In genomic region chr5:138873886-138874200, GRCh38 we compare ENCODE assay signal across 19 cellular contexts. TPM values are rescaled to one million over a fixed set of nuclear protein-coding genes. Genes with fewer than 3 reads are reported as not detected.
DNase-seq lines count a peak whose midpoint lies in the region; ATAC-seq and TF ChIP-seq lines count a peak whose summit lies in the region.
"Had no signal": no experiment of that assay in that cellular context is flagged by ENCODE, and none has a peak within 500 bp of the region (broad histone marks: within the 10 kb centered on the region; RNA-seq: fewer than 3 reads in every experiment).

No MANE protein-coding gene starts in this region.

- H3K27ac Mint-ChIP-seq in neural progenitor cell = peak overlapping the region; percentile 64
- H3K27ac Mint-ChIP-seq in activated naive CD8-positive, alpha-beta T cell treated with anti-CD3 and anti-CD28 coated beads, Interleukin-2, amount 50 U/mL, for 24 hours = no peak overlapping the region
- H3K27ac Mint-ChIP-seq: T-helper 1 cell treated with Interleukin-12 subunit alpha and Interleukin-12 subunit beta and Interleukin-4 antibody, amounts not matched to agents 30 μg/mL and 1 μg/mL, for 36 hours had no signal

- no peaks in the 10 kb centered on the region for H3K9me3 Mint-ChIP-seq in neural progenitor cell
- H3K9me3 Mint-ChIP-seq in activated naive CD8-positive, alpha-beta T cell treated with anti-CD3 and anti-CD28 coated beads, Interleukin-2, amount 50 U/mL, for 24 hours = no peaks in the 10 kb centered on the region
- H3K9me3 Mint-ChIP-seq: T-helper 1 cell treated with Interleukin-12 subunit alpha and Interleukin-12 subunit beta and Interleukin-4 antibody, amounts not matched to agents 30 μg/mL and 1 μg/mL, for 36 hours had no signal

- peaks cover 71% of the 10 kb centered on the region for H3K4me1 Mint-ChIP-seq in neural progenitor cell
- H3K4me1 Mint-ChIP-seq in activated naive CD8-positive, alpha-beta T cell treated with anti-CD3 and anti-CD28 coated beads, Interleukin-2, amount 50 U/mL, for 24 hours = peaks cover 20% of the 10 kb centered on the region

- H3K4me3 Mint-ChIP-seq in neural progenitor cell = no peak overlapping the region
- no peak overlapping the region for H3K4me3 Mint-ChIP-seq in activated naive CD8-positive, alpha-beta T cell treated with anti-CD3 and anti-CD28 coated beads, Interleukin-2, amount 50 U/mL, for 24 hours
- H3K4me3 Mint-ChIP-seq: T-helper 1 cell treated with Interleukin-12 subunit alpha and Interleukin-12 subunit beta and Interleukin-4 antibody, amounts not matched to agents 30 μg/mL and 1 μg/mL, for 36 hours had no signal

- H3K4me1 ChIP-seq in neural progenitor cell = peaks cover 66% of the 10 kb centered on the region

- peaks cover 70% of the 10 kb centered on the region for H4K20me1 ChIP-seq in neural progenitor cell (ENCODE audit: low read depth)

- H3K27ac ChIP-seq in cingulate gyrus (ENCODE audit: low read depth, low read length) (peak overlapping the region; percentile 91), neural progenitor cell (no peak overlapping the region)
- H3K27ac ChIP-seq: A549, C4-2B, heart left ventricle, right atrium auricular region had no signal

- H3K4me3 ChIP-seq in neural progenitor cell = no peak overlapping the region
- H3K4me3 ChIP-seq: A549, adrenal gland, heart left ventricle, K562, right atrium auricular region had no signal

- H3K27me3 Mint-ChIP-seq in neural progenitor cell (ENCODE audit: insufficient read depth, low read depth) = peaks cover 5% of the 10 kb centered on the region
- peaks cover 23% of the 10 kb centered on the region for H3K27me3 Mint-ChIP-seq in activated naive CD8-positive, alpha-beta T cell treated with anti-CD3 and anti-CD28 coated beads, Interleukin-2, amount 50 U/mL, for 24 hours

- H3K36me3 Mint-ChIP-seq in neural progenitor cell = peaks cover 3% of the 10 kb centered on the region
- no peaks in the 10 kb centered on the region for H3K36me3 Mint-ChIP-seq in activated naive CD8-positive, alpha-beta T cell treated with anti-CD3 and anti-CD28 coated beads, Interleukin-2, amount 50 U/mL, for 24 hours (ENCODE audit: low read depth)

- no peaks in the 10 kb centered on the region for H3K36me3 ChIP-seq in neural progenitor cell
- H3K36me3 ChIP-seq: adrenal gland, right atrium auricular region had no signal

- DNase-seq in Ammon's horn (ENCODE audit: low spot score) (peak; percentile 36), NCI-H82 treated with DMSO at 0.1 percent for 48 hours (lab: John Stamatoyannopoulos, UW; ENCODE audit: unreplicated experiment) (peak; percentile 19), neural progenitor cell (ENCODE audit: low spot score) (no peak), UCSD-AML1 (lab: John Stamatoyannopoulos, UW; ENCODE audit: unreplicated experiment) (no peak), cerebellar nuclear complex (lab: John Stamatoyannopoulos, UW) (no peak)
- no peak for DNase-seq in activated naive CD8-positive, alpha-beta T cell treated with anti-CD3 and anti-CD28 coated beads, Interleukin-2, amount 50 U/mL, for 24 hours
- DNase-seq: activated CD8-positive, alpha-beta memory T cell treated with anti-CD3 and anti-CD28 coated beads, Interleukin-2, amount 50 U/mL, for 4 hours; activated effector memory CD4-positive, alpha-beta T cell treated with anti-CD3 and anti-CD28 coated beads, Interleukin-2, amount 50 U/mL, for 16 hours; heart left ventricle; left ventricle myocardium superior; NCI-H187 had no signal

- H2AFZ ChIP-seq in neural progenitor cell (replicated peaks) = no peak overlapping the region

- no peaks in the 10 kb centered on the region for H3K27me3 ChIP-seq in neural progenitor cell
- H3K27me3 ChIP-seq: adrenal gland, heart left ventricle, right atrium auricular region had no signal

- H3K4me2 ChIP-seq in neural progenitor cell = no peak overlapping the region
- H3K4me2 ChIP-seq: A549 had no signal

- no peak overlapping the region for H3K9ac ChIP-seq in neural progenitor cell

- H3K79me2 ChIP-seq in neural progenitor cell (ENCODE audit: low read depth) = peaks cover 93% of the 10 kb centered on the region

- TF ChIP-seq CTCF in neural progenitor cell (IDR thresholded peaks at IDR 0.05) = no peak

- no peaks in the 10 kb centered on the region for H3K9me3 ChIP-seq in neural progenitor cell (ENCODE audit: low read depth)
- H3K9me3 ChIP-seq: A549, adrenal gland, right atrium auricular region had no signal

- H3F3A ChIP-seq in neural progenitor cell (ENCODE audit: low read depth) = peaks cover 25% of the 10 kb centered on the region

- no peak for ATAC-seq in GM18909 (IDR thresholded peaks at IDR 0.05; ENCODE audit: poor library complexity, unreplicated experiment)
- ATAC-seq in activated naive CD8-positive, alpha-beta T cell treated with anti-CD3 and anti-CD28 coated beads, Interleukin-2, amount 50 U/mL, for 24 hours = no peak
- ATAC-seq: A549, K562 had no signal

RNA-seq across cellular contexts. Expression of gene LRRTM2, which starts 1.3 kb away (rescaled TPM):
- not detected in 2 replicates for total RNA-seq in neural progenitor cell (ENCODE audit: low replicate concordance)
- total RNA-seq: right atrium auricular region had no signal

Comparison
In these comparisons a context has a peak if more than half of its experiments do, and no peak if none do; other contexts are left out.
1. DNase-seq: peak in Ammon's horn (single experiment) and NCI-H82 treated with DMSO at 0.1 percent for 48 hours (single experiment); none in neural progenitor cell (single experiment), UCSD-AML1 (single experiment), cerebellar nuclear complex (0 of 2) and activated naive CD8-positive, alpha-beta T cell treated with anti-CD3 and anti-CD28 coated beads, Interleukin-2, amount 50 U/mL, for 24 hours (single experiment).